12 cellular contexts compared by ENCODE assay signal in the genomic region with DNA sequence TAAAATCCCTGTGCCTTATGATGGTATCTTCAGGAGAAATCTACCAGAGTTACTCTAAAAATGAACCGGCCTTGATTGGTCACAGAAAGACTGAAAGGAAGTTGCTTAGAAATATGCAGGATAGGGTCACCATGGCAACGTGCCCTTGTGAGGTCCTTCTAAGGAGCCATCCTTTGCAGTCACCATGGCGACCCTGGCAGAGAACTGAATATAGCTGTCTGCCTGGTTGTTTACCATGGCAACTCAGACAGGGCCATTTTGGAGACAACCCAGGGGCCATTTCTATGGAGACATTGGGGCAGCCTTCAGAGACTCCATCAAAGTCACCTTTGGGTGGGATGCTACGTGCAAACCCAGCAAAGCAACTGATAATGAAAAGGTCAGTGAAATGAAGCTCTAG. TPM values are rescaled to one million over a fixed set of nuclear protein-coding genes. Genes with fewer than 3 reads are reported as not detected.
DNase-seq lines count a peak whose midpoint lies in the region; ATAC-seq, FAIRE-seq and TF ChIP-seq lines count a peak whose summit lies in the region.
"Had no signal": no experiment of that assay in that cellular context is flagged by ENCODE, and none has a peak within 500 bp of the region (broad histone marks: within the 10 kb centered on the region; RNA-seq: fewer than 3 reads in every experiment).

No MANE protein-coding gene starts in this region.

- intact Hi-C loops in HepG2 (cut with micrococcal nuclease; ENCODE audit: unreplicated experiment), result no loop called here
- intact Hi-C loops in activated CD8-positive, alpha-beta T cell treated with anti-CD3 and anti-CD28 coated beads for 36 hours (cut with micrococcal nuclease), result no loop called here

- H3K4me1 Mint-ChIP-seq in activated CD8-positive, alpha-beta T cell treated with anti-CD3 and anti-CD28 coated beads for 36 hours (ENCODE audit: low read depth), result no peaks in the 10 kb centered on the region
- H3K4me1 Mint-ChIP-seq: activated T-helper 17 cell treated with anti-CD3 and anti-CD28 coated beads, Interleukin-2, amount 50 U/mL, for 72 hours; naive B cell had no signal

- FAIRE-seq in HepG2 (lab: Jason Lieb, UNC), result no peak

- no peaks in the 10 kb centered on the region for H3K9me3 Mint-ChIP-seq in activated CD8-positive, alpha-beta T cell treated with anti-CD3 and anti-CD28 coated beads for 36 hours
- H3K9me3 Mint-ChIP-seq: activated T-helper 17 cell treated with anti-CD3 and anti-CD28 coated beads, Interleukin-2, amount 50 U/mL, for 72 hours; naive B cell had no signal

- no peak overlapping the region for H2AFZ ChIP-seq in DND-41 (ENCODE audit: low read depth, low read length)
- no peak overlapping the region for H2AFZ ChIP-seq in HepG2 (ENCODE audit: low read length)

- peak; percentile 23 for DNase-seq in DND-41
- DNase-seq in NCI-H2227 treated with DMSO at 0.1 percent for 48 hours (lab: John Stamatoyannopoulos, UW), result peak; percentile 61
- DNase-seq in kidney tubule cell (ENCODE audit: low spot score), result peak; percentile 9
- no peak for DNase-seq in stimulated activated CD4-positive, alpha-beta T cell treated with anti-CD3 and anti-CD28 coated beads, Interleukin-2, amount 100 ng/mL, for 48 hours
- DNase-seq in NCI-H345 (lab: John Stamatoyannopoulos, UW), result no peak
- no peak for DNase-seq in HepG2 (ENCODE audit: low spot score)
- no peak for DNase-seq in activated CD8-positive, alpha-beta T cell treated with anti-CD3 and anti-CD28 coated beads for 36 hours
- DNase-seq: activated CD4-positive, CD25-positive, alpha-beta regulatory T cell; naive B cell had no signal

- TF ChIP-seq POLR2A in HepG2 (IDR thresholded peaks at IDR 0.05; ENCODE audit: insufficient read depth in 1 of 2, low read depth in 2 of 2, low read length in 2 of 2), result no peak

- H4K20me1 ChIP-seq in DND-41 (ENCODE audit: insufficient read depth, low read length) (no peaks in the 10 kb centered on the region), HepG2 (ENCODE audit: insufficient read depth, low read length) (no peaks in the 10 kb centered on the region)

- H3K27ac ChIP-seq in DND-41 (ENCODE audit: low read length), result no peak overlapping the region
- H3K27ac ChIP-seq in cingulate gyrus (ENCODE audit: low read depth, low read length), result peak overlapping the region; percentile 23
- H3K27ac ChIP-seq in HepG2 (ENCODE audit: extremely low read length, insufficient read depth, low read length), result no peak overlapping the region
- H3K27ac ChIP-seq: RWPE1 had no signal

- H3K27me3 ChIP-seq in DND-41 (ENCODE audit: insufficient read depth, low read length, poor library complexity) (no peaks in the 10 kb centered on the region), HepG2 (ENCODE audit: control insufficient read depth in 1 of 2, insufficient read depth in 2 of 2, low read length in 2 of 2) (no peaks in the 10 kb centered on the region)

- H3K79me2 ChIP-seq in DND-41 (ENCODE audit: insufficient read depth, low read length) (no peaks in the 10 kb centered on the region), HepG2 (ENCODE audit: insufficient read depth, low read length) (no peaks in the 10 kb centered on the region)

- no TSS peak for BruUV-seq in HepG2 (replicated peaks; lab: Mats Ljungman, UMichigan)

- no peaks in the 10 kb centered on the region for H3K27me3 Mint-ChIP-seq in activated CD8-positive, alpha-beta T cell treated with anti-CD3 and anti-CD28 coated beads for 36 hours
- H3K27me3 Mint-ChIP-seq: activated T-helper 17 cell treated with anti-CD3 and anti-CD28 coated beads, Interleukin-2, amount 50 U/mL, for 72 hours had no signal

- TF ChIP-seq CTCF in DND-41 (IDR thresholded peaks at IDR 0.05; ENCODE audit: borderline replicate concordance, extremely low read depth, low read length, poor library complexity, severe bottlenecking), result no peak
- no peak for TF ChIP-seq CTCF in HepG2 (CRISPR knock-in tag; IDR thresholded peaks at IDR 0.05)
- no peak for TF ChIP-seq CTCF in activated CD8-positive, alpha-beta T cell treated with anti-CD3 and anti-CD28 coated beads for 36 hours (IDR thresholded peaks at IDR 0.05)

- ATAC-seq in DND-41 (ENCODE audit: insufficient read depth, low read depth) (no peak; the same call in 2 of the 3 replicates), HepG2 (no peak)
- no peak for ATAC-seq in activated CD8-positive, alpha-beta T cell treated with anti-CD3 and anti-CD28 coated beads for 36 hours
- ATAC-seq: activated T-helper 17 cell treated with anti-CD3 and anti-CD28 coated beads, Interleukin-2, amount 50 U/mL, for 72 hours had no signal

- no peaks in the 10 kb centered on the region for H3K36me3 ChIP-seq in DND-41 (ENCODE audit: insufficient read depth, low read length)
- peaks cover 2 to 4% of the 10 kb centered on the region in 2 experiments; a peak in 2 of 5 replicates for H3K36me3 ChIP-seq in HepG2 (replicated peaks in 1 of 2; ENCODE audit: control insufficient read depth in 1 of 2, insufficient read depth in 2 of 2, low read length in 2 of 2)

- in situ Hi-C loops in HepG2 (cut with HindIII; ENCODE audit: extremely low pct_ligation_motif_present, low pct_unique_long_range_greater_than_20kb), result no loop called here

- WGBS in HepG2 (ENCODE audit: low lambda C conversion rate), result 92% methylated on average over 4 of the region's 4 CpGs

- TF ChIP-seq EP300 in HepG2 (IDR thresholded peaks at IDR 0.05; ENCODE audit: low read depth in 2 of 2, low read length in 2 of 2), result no peak
- TF ChIP-seq EP300 in HepG2 (CRISPR knock-in tag; IDR thresholded peaks at IDR 0.05; ENCODE audit: borderline replicate concordance), result no peak

- H3K36me3 Mint-ChIP-seq in activated CD8-positive, alpha-beta T cell treated with anti-CD3 and anti-CD28 coated beads for 36 hours (ENCODE audit: low read depth), result no peaks in the 10 kb centered on the region
- H3K36me3 Mint-ChIP-seq: naive B cell had no signal

- H3K4me1 ChIP-seq in DND-41 (ENCODE audit: insufficient read depth, low read length) (no peaks in the 10 kb centered on the region), HepG2 (ENCODE audit: insufficient read depth, low read length) (no peaks in the 10 kb centered on the region)

- H3K4me2 ChIP-seq in DND-41 (ENCODE audit: insufficient read depth, low read length) (no peak overlapping the region), HepG2 (ENCODE audit: low read depth, low read length) (no peak overlapping the region)

- CTCF ChIA-PET in HepG2 (lab: Yijun Ruan, JAX; ENCODE audit: low intra/inter-chr PET ratio, low total read pairs), result no interaction called here
- CTCF ChIA-PET in activated CD8-positive, alpha-beta T cell treated with anti-CD3 and anti-CD28 coated beads for 36 hours (lab: Charles Lee), result no interaction called here

- no peak overlapping the region for H3K27ac Mint-ChIP-seq in activated CD8-positive, alpha-beta T cell treated with anti-CD3 and anti-CD28 coated beads for 36 hours
- H3K27ac Mint-ChIP-seq: activated T-helper 17 cell treated with anti-CD3 and anti-CD28 coated beads, Interleukin-2, amount 50 U/mL, for 72 hours; naive B cell had no signal

- H3K9me3 ChIP-seq in DND-41 (ENCODE audit: insufficient read depth, low read length, severe bottlenecking) (no peaks in the 10 kb centered on the region), HepG2 (ENCODE audit: low read length) (no peaks in the 10 kb centered on the region)

- H3K9ac ChIP-seq in DND-41 (ENCODE audit: low read depth, low read length) (no peak overlapping the region), HepG2 (ENCODE audit: insufficient read depth, low read depth, low read length) (no peak overlapping the region)

- no peak overlapping the region for H3K4me3 Mint-ChIP-seq in activated CD8-positive, alpha-beta T cell treated with anti-CD3 and anti-CD28 coated beads for 36 hours
- H3K4me3 Mint-ChIP-seq: activated T-helper 17 cell treated with anti-CD3 and anti-CD28 coated beads, Interleukin-2, amount 50 U/mL, for 72 hours; naive B cell had no signal

- POLR2A ChIA-PET in HepG2 (lab: Yijun Ruan, JAX), result no interaction called here
- POLR2A ChIA-PET in activated CD8-positive, alpha-beta T cell treated with anti-CD3 and anti-CD28 coated beads for 36 hours (lab: Charles Lee), result no interaction called here

- no peak for TF ChIP-seq RAD21 in HepG2 (CRISPR knock-in tag; IDR thresholded peaks at IDR 0.05)

- H3K4me3 ChIP-seq in DND-41 (ENCODE audit: low read depth in 1 of 2, low read length in 2 of 2), result no peak overlapping the region
- no peak overlapping the region for H3K4me3 ChIP-seq in HepG2 (replicated peaks in 1 of 3; ENCODE audit: insufficient read depth in 1 of 3, low read depth in 2 of 3, low read length in 3 of 3)

TF ChIP-seq in HepG2, 621 proteins besides CTCF, POLR2A, EP300 and RAD21 (continues in another document):
- TF ChIP-seq ZNF17 (CRISPR knock-in tag; IDR thresholded peaks at IDR 0.05), result no peak
- TF ChIP-seq EHMT2 (IDR thresholded peaks at IDR 0.05; ENCODE audit: borderline replicate concordance, low read depth, low read length), result no peak

RNA-seq across cellular contexts. Expression of a gene that starts 43.0 kb away (rescaled TPM):
- 33.5 and 45.2 TPM in 2 replicates for total RNA-seq in HepG2 (2016; rRNA removed; fragmentation: Illumina TruSeq; extraction: Trizol)
- 16.4 and 19.0 TPM in 2 replicates for total RNA-seq in HepG2 (2016; cell fraction: cytosol; rRNA removed; fragmentation: Illumina TruSeq; extraction: Trizol; ENCODE audit: low read depth)
- 30.7 and 44.2 TPM in 2 replicates for total RNA-seq in HepG2 (2016; cell fraction: insoluble cytoplasmic fraction; rRNA removed; fragmentation: Illumina TruSeq; extraction: Trizol)
- total RNA-seq in HepG2 (2016; cell fraction: membrane; rRNA removed; fragmentation: Illumina TruSeq; extraction: Trizol), result 32.9 and 37.7 TPM in 2 replicates
- total RNA-seq in HepG2 (2016; cell fraction: nucleus; rRNA removed; fragmentation: Illumina TruSeq; extraction: Trizol), result 21.0 and 21.2 TPM in 2 replicates
- polyA plus RNA-seq in HepG2 (2011; rRNA removed), result 12.4 and 14.3 TPM in 2 replicates
- polyA plus RNA-seq in HepG2 (2011; cell fraction: cytosol; rRNA removed), result 5.2 and 13.9 TPM in 2 replicates
- 2.0 and 3.0 TPM in 2 replicates for polyA plus RNA-seq in HepG2 (2011; cell fraction: nucleus; rRNA removed)
- 16.0 and 16.6 TPM in 2 replicates for polyA plus RNA-seq in HepG2 (2012)
- 16.8 and 18.1 TPM in 2 replicates for polyA plus RNA-seq in HepG2 (2016; cell fraction: cytosol; fragmentation: Illumina TruSeq; extraction: Trizol; ENCODE audit: low read depth)
- polyA plus RNA-seq in HepG2 (2016; cell fraction: insoluble cytoplasmic fraction; fragmentation: Illumina TruSeq; extraction: Trizol; ENCODE audit: low read depth), result 47.7 and 53.6 TPM in 2 replicates
- 26.3 and 33.3 TPM in 2 replicates for polyA plus RNA-seq in HepG2 (2016; cell fraction: membrane; fragmentation: Illumina TruSeq; extraction: Trizol; ENCODE audit: low read depth)
- 19.2 and 21.5 TPM in 2 replicates for polyA plus RNA-seq in HepG2 (2016; cell fraction: nucleus; fragmentation: Illumina TruSeq; extraction: Trizol; ENCODE audit: insufficient read depth, low read depth)
- 1.0 and 3.0 TPM in 2 replicates for polyA minus RNA-seq in HepG2 (2011; rRNA and poly(A)+ RNA removed; ENCODE audit: low replicate concordance)
- polyA minus RNA-seq in HepG2 (2011; cell fraction: cytosol; rRNA and poly(A)+ RNA removed), result 8.4 and 14.5 TPM in 2 replicates
- 29.9 and 32.3 TPM in 2 replicates for polyA minus RNA-seq in HepG2 (2011; cell fraction: nucleus; rRNA and poly(A)+ RNA removed)
- total RNA-seq in activated CD8-positive, alpha-beta T cell treated with anti-CD3 and anti-CD28 coated beads for 36 hours, result not detected

Comparison
In these comparisons a context has a peak if more than half of its experiments do, and no peak if none do; other contexts are left out.
1. DNase-seq: peak in DND-41 (single experiment), NCI-H2227 treated with DMSO at 0.1 percent for 48 hours (single experiment) and kidney tubule cell (single experiment); none in stimulated activated CD4-positive, alpha-beta T cell treated with anti-CD3 and anti-CD28 coated beads, Interleukin-2, amount 100 ng/mL, for 48 hours (0 of 2), NCI-H345 (single experiment), HepG2 (single experiment) and activated CD8-positive, alpha-beta T cell treated with anti-CD3 and anti-CD28 coated beads for 36 hours (single experiment).
2. RNA of a gene that starts 43.0 kb away (total RNA-seq): 16.4 to 45.2 TPM in HepG2; not detected in activated CD8-positive, alpha-beta T cell treated with anti-CD3 and anti-CD28 coated beads for 36 hours; every median in the first group is over 10 times any median in the second.